In the genomic region with DNA sequence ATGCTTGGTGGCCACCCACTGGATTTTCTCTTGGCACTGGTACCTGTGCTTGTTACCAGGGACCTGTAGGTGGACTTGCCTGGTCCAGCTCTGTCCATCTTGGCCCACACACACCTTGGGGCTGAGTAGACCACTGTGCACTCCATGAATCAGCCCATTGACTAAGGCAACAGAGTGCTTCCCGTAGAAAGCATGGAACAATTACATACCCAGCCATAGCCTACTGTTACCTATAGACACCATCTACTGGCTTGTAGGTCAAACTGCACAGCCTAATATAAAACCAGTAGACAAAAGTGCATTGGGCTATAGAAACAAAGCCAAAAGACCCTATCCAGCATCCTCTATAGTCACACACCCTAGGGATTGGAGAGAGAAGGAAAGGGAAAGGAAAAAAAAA, we compare ENCODE assay signal across 36 cellular contexts.
"Had no signal": no experiment of that assay in that cellular context is flagged by ENCODE, and none has a peak within 500 bp of the region (broad histone marks: within the 10 kb centered on the region; RNA-seq: fewer than 3 reads in every experiment).

No MANE protein-coding gene starts in this region.

- H3K4me3 ChIP-seq: ascending aorta, breast epithelium, SJCRH30 had no signal

- DNase-seq: activated CD4-positive, alpha-beta memory T cell treated with anti-CD3 and anti-CD28 coated beads, Interleukin-2, amount 10 ng/mL, durations not matched to agents 7 days and 5 days; activated CD4-positive, alpha-beta T cell treated with anti-CD3 and anti-CD28 coated beads for 1 hour; activated CD4-positive, alpha-beta T cell treated with anti-CD3 and anti-CD28 coated beads for 48 hours; activated CD4-positive, CD25-positive, alpha-beta regulatory T cell; activated CD8-positive, alpha-beta memory T cell treated with anti-CD3 and anti-CD28 coated beads for 24 hours; activated CD8-positive, alpha-beta memory T cell treated with anti-CD3 and anti-CD28 coated beads, Interleukin-2, amount 10 ng/mL, durations not matched to agents 7 days and 5 days; activated CD8-positive, alpha-beta memory T cell treated with anti-CD3 and anti-CD28 coated beads, Interleukin-2, amount 50 U/mL, for 48 hours; activated effector memory CD4-positive, alpha-beta T cell treated with Interleukin-2 at 50 U/mL for 16 hours; activated naive CD4-positive, alpha-beta T cell treated with anti-CD3 and anti-CD28 coated beads, Interleukin-2, amount 10 ng/mL, durations not matched to agents 7 days and 5 days; activated naive CD8-positive, alpha-beta T cell treated with anti-CD3 and anti-CD28 coated beads, Interleukin-2, amount 50 U/mL, for 24 hours; activated T-cell treated with anti-CD3 and anti-CD28 coated beads, Interleukin-2, amount 50 U/mL, for 48 hours; amniotic stem cell; caudate nucleus; cerebellar nuclear complex; Kasumi-1; KG1; MM.1S; MV-4-11; NCI-H1092; NCI-H1436 treated with DMSO at 0.1 percent for 48 hours; NCI-H1694 treated with DMSO at 0.1 percent for 48 hours; NCI-H2029; NCI-H2171; NCI-H510A; NCI-H526; NCI-H748 treated with DMSO at 0.1 percent for 48 hours; NK-92 treated with Interleukin-12 subunit alpha and Interleukin-12 subunit beta, amount 100 ng/mL, for 24 hours; SHP77; SJCRH30; SK-N-SH; T-helper 1 cell; T-helper 2 cell; T-helper 9 cell had no signal

- H3K9me3 ChIP-seq: ascending aorta, SJCRH30, SK-N-SH had no signal

- ATAC-seq: activated CD8-positive, alpha-beta memory T cell treated with anti-CD3 and anti-CD28 coated beads, Interleukin-2, amount 10 ng/mL, durations not matched to agents 7 days and 5 days; activated naive CD8-positive, alpha-beta T cell treated with anti-CD3 and anti-CD28 coated beads, Interleukin-2, amount 50 U/mL, for 24 hours had no signal

- H3K9me2 ChIP-seq: SK-N-SH had no signal

- H3K27ac ChIP-seq: ascending aorta, breast epithelium, SJCRH30, VCaP had no signal

- H3K4me2 ChIP-seq: SK-N-SH had no signal

- H3K4me1 ChIP-seq: ascending aorta, breast epithelium, SJCRH30 had no signal

- H3K9ac ChIP-seq: SK-N-SH had no signal

- H3K27me3 ChIP-seq: ascending aorta, breast epithelium, SJCRH30 had no signal

- H3K36me3 ChIP-seq: ascending aorta, breast epithelium, SJCRH30 had no signal
